Comparison of ENCODE assay signal across 13 cellular contexts in genomic region chr7:127983804-127984332, GRCh38. TPM values are rescaled to one million over a fixed set of nuclear protein-coding genes. Genes with fewer than 3 reads are reported as not detected.
DNase-seq lines count a peak whose midpoint lies in the region; ATAC-seq and TF ChIP-seq lines count a peak whose summit lies in the region.
"Had no signal": no experiment of that assay in that cellular context is flagged by ENCODE, and none has a peak within 500 bp of the region (broad histone marks: within the 10 kb centered on the region; RNA-seq: fewer than 3 reads in every experiment).

No MANE protein-coding gene starts in this region.

- H3K9me3 ChIP-seq in breast epithelium (no peaks in the 10 kb centered on the region), Panc1 (ENCODE audit: control insufficient read depth, insufficient read depth, low read depth, low read length) (no peaks in the 10 kb centered on the region)
- H3K9me3 ChIP-seq: prostate gland had no signal

- H3K4me3 Mint-ChIP-seq in MCF 10A (ENCODE audit: unreplicated experiment) (no peak overlapping the region), glutamatergic neuron (ENCODE audit: unreplicated experiment) (no peak overlapping the region)
- no peak overlapping the region for H3K4me3 Mint-ChIP-seq in stimulated activated naive CD8-positive, alpha-beta T cell treated with anti-CD3 and anti-CD28 coated beads, Interleukin-15, Interleukin-2, amounts not matched to agents 100 ng/mL and 50 ng/mL, for 24 hours

- H3K27me3 Mint-ChIP-seq in MCF 10A (ENCODE audit: insufficient read depth, unreplicated experiment) (no peaks in the 10 kb centered on the region), glutamatergic neuron (ENCODE audit: unreplicated experiment) (peaks cover 5% of the 10 kb centered on the region)
- H3K27me3 Mint-ChIP-seq in stimulated activated naive CD8-positive, alpha-beta T cell treated with anti-CD3 and anti-CD28 coated beads, Interleukin-15, Interleukin-2, amounts not matched to agents 100 ng/mL and 50 ng/mL, for 24 hours, result no peaks in the 10 kb centered on the region

- H3K27me3 ChIP-seq in breast epithelium (no peaks in the 10 kb centered on the region), Panc1 (ENCODE audit: control insufficient read depth, insufficient read depth, low read length) (no peaks in the 10 kb centered on the region)
- H3K27me3 ChIP-seq: Peyer's patch had no signal

- DNase-seq in MCF 10A (ENCODE audit: unreplicated experiment), result peak; percentile 7
- no peak for DNase-seq in breast epithelium (ENCODE audit: low spot score in 2 of 2)
- peak; percentile 20 for DNase-seq in Panc1 (ENCODE audit: low read depth, low spot score)
- DNase-seq in CD1c-positive myeloid dendritic cell (ENCODE audit: extremely low spot score), result no peak
- DNase-seq in glutamatergic neuron, result no peak
- DNase-seq in coronary artery (ENCODE audit: low spot score), result no peak
- DNase-seq: activated CD8-positive, alpha-beta memory T cell treated with anti-CD3 and anti-CD28 coated beads, Interleukin-2, amount 50 U/mL, for 4 hours; AML-193; Peyer's patch; stimulated activated naive CD4-positive, alpha-beta T cell had no signal

- in situ Hi-C loops in Panc1 (cut with HindIII; ENCODE audit: low pct_unique_long_range_greater_than_20kb, low sequenced_read_pairs), result no loop called here

- H3K4me3 ChIP-seq in breast epithelium (no peak overlapping the region), Panc1 (ENCODE audit: low read depth in 2 of 2, low read length in 2 of 2) (no peak overlapping the region), coronary artery (no peak overlapping the region)
- H3K4me3 ChIP-seq: Peyer's patch, prostate gland had no signal

- TF ChIP-seq POLR2A in breast epithelium (IDR thresholded peaks at IDR 0.05), result no peak

- peak; percentile 30; the same call in 1 of the 2 replicates for ATAC-seq in Panc1
- ATAC-seq in esophagus mucosa, result peak; percentile 72

- CTCF ChIA-PET in MCF 10A (lab: Yijun Ruan, JAX), result interaction anchor here (0.6 to 1.3 kb wide), 2 partner anchors 12 to 45 kb away, joined by 3 read pairs; no protein-coding TSS in a partner anchor
- CTCF ChIA-PET in Panc1 (lab: Charles Lee), result no interaction called here

- TF ChIP-seq CTCF in MCF 10A (IDR thresholded peaks at IDR 0.05; ENCODE audit: unreplicated experiment) (no peak), breast epithelium (IDR thresholded peaks at IDR 0.05) (no peak), Panc1 (IDR thresholded peaks at IDR 0.05) (no peak), glutamatergic neuron (IDR thresholded peaks at IDR 0.05; ENCODE audit: partially characterized antibody, unreplicated experiment) (no peak), coronary artery (IDR thresholded peaks at IDR 0.05) (no peak)

- H3K36me3 ChIP-seq in breast epithelium, result no peaks in the 10 kb centered on the region
- H3K36me3 ChIP-seq in Panc1 (ENCODE audit: control insufficient read depth, insufficient read depth, low read length), result no peaks in the 10 kb centered on the region
- H3K36me3 ChIP-seq: Peyer's patch, prostate gland had no signal

- H3K4me1 ChIP-seq in breast epithelium (no peaks in the 10 kb centered on the region), Panc1 (ENCODE audit: control insufficient read depth, insufficient read depth, low read length) (no peaks in the 10 kb centered on the region)
- H3K4me1 ChIP-seq: Peyer's patch, prostate gland had no signal

- BruUV-seq in MCF 10A (replicated peaks; lab: Mats Ljungman, UMichigan) (no TSS peak), Panc1 (replicated peaks; lab: Mats Ljungman, UMichigan) (no TSS peak)

- H3K4me1 Mint-ChIP-seq in MCF 10A (ENCODE audit: insufficient read depth, unreplicated experiment), result peaks cover 12% of the 10 kb centered on the region
- peaks cover 46% of the 10 kb centered on the region for H3K4me1 Mint-ChIP-seq in stimulated activated naive CD8-positive, alpha-beta T cell treated with anti-CD3 and anti-CD28 coated beads, Interleukin-15, Interleukin-2, amounts not matched to agents 100 ng/mL and 50 ng/mL, for 24 hours (ENCODE audit: low read depth)
- peaks cover 23% of the 10 kb centered on the region for H3K4me1 Mint-ChIP-seq in glutamatergic neuron (ENCODE audit: low read depth, unreplicated experiment)

- peak overlapping the region; percentile 6 for H3K27ac Mint-ChIP-seq in MCF 10A (ENCODE audit: low read depth, unreplicated experiment)
- H3K27ac Mint-ChIP-seq in stimulated activated naive CD8-positive, alpha-beta T cell treated with anti-CD3 and anti-CD28 coated beads, Interleukin-15, Interleukin-2, amounts not matched to agents 100 ng/mL and 50 ng/mL, for 24 hours, result peak overlapping the region; percentile 18
- H3K27ac Mint-ChIP-seq in glutamatergic neuron (ENCODE audit: unreplicated experiment), result no peak overlapping the region

- POLR2A ChIA-PET in MCF 10A (lab: Yijun Ruan, JAX) (no interaction called here), Panc1 (lab: Charles Lee) (no interaction called here)

- H3K36me3 Mint-ChIP-seq in MCF 10A (ENCODE audit: insufficient read depth, unreplicated experiment), result peaks cover 27% of the 10 kb centered on the region
- H3K36me3 Mint-ChIP-seq in stimulated activated naive CD8-positive, alpha-beta T cell treated with anti-CD3 and anti-CD28 coated beads, Interleukin-15, Interleukin-2, amounts not matched to agents 100 ng/mL and 50 ng/mL, for 24 hours (ENCODE audit: low read depth), result peaks cover 49% of the 10 kb centered on the region
- peaks cover 7% of the 10 kb centered on the region for H3K36me3 Mint-ChIP-seq in glutamatergic neuron (ENCODE audit: unreplicated experiment)

- no peak overlapping the region for H3K27ac ChIP-seq in breast epithelium
- no peak overlapping the region for H3K27ac ChIP-seq in Panc1 (ENCODE audit: low read length)
- peak overlapping the region in 1 of 2 donors; percentile 36 for H3K27ac ChIP-seq in coronary artery
- H3K27ac ChIP-seq: Peyer's patch, prostate gland had no signal

- H3K9me3 Mint-ChIP-seq in MCF 10A (ENCODE audit: unreplicated experiment) (peaks cover 7% of the 10 kb centered on the region), glutamatergic neuron (ENCODE audit: unreplicated experiment) (peaks cover 8% of the 10 kb centered on the region)
- H3K9me3 Mint-ChIP-seq in stimulated activated naive CD8-positive, alpha-beta T cell treated with anti-CD3 and anti-CD28 coated beads, Interleukin-15, Interleukin-2, amounts not matched to agents 100 ng/mL and 50 ng/mL, for 24 hours, result no peaks in the 10 kb centered on the region

- intact Hi-C loops in MCF 10A (cut with micrococcal nuclease) (no loop called here), breast epithelium (cut with DNase I; ENCODE audit: low total_unique reads) (no loop called here), Panc1 (cut with micrococcal nuclease; ENCODE audit: unreplicated experiment) (no loop called here)

RNA-seq across cellular contexts. Expression of gene LRRC4, which starts 47.4 kb away (rescaled TPM):
- total RNA-seq in MCF 10A (2022) (not detected in 2 replicates), breast epithelium (1 to 10 TPM in 2 of 3 donors, under 1 TPM in 1; 0.33 to 3.2 (median 1.6) TPM), Panc1 (2021; ENCODE audit: unreplicated experiment) (not detected), esophagus mucosa (16.7 TPM), glutamatergic neuron (ENCODE audit: unreplicated experiment) (60.0 TPM)
- polyA plus RNA-seq in Panc1 (2012; ENCODE audit: insufficient read length), result not detected

Comparison
In these comparisons a context has a peak if more than half of its experiments do, and no peak if none do; other contexts are left out.
1. DNase-seq: peak in MCF 10A (single experiment) and Panc1 (single experiment); none in breast epithelium (0 of 2), CD1c-positive myeloid dendritic cell (single experiment), glutamatergic neuron (single experiment) and coronary artery (single experiment).